In genomic region chr7:96312502-96312901, GRCh38 we compare ENCODE assay signal across 22 cellular contexts. TPM values are rescaled to one million over a fixed set of nuclear protein-coding genes. Genes with fewer than 3 reads are reported as not detected.
A peak's percentile ranks its signal among the peaks of the same experiment; 100 is the strongest.
DNase-seq lines count a peak whose midpoint lies in the region; ATAC-seq lines count a peak whose summit lies in the region.
"Had no signal": no experiment of that assay in that cellular context is flagged by ENCODE, and none has a peak within 500 bp of the region (broad histone marks: within the 10 kb centered on the region; RNA-seq: fewer than 3 reads in every experiment).

No MANE protein-coding gene starts in this region.

- H3K23ac ChIP-seq in mesendoderm (ENCODE audit: low read length), result no peak overlapping the region

- H3K79me1 ChIP-seq in mesendoderm (ENCODE audit: low read length), result peaks cover 22% of the 10 kb centered on the region

- H3K4me2 ChIP-seq in mesendoderm (ENCODE audit: low read length), result no peak overlapping the region
- H3K4me2 ChIP-seq: PC-9 had no signal

- H3K27ac ChIP-seq in cingulate gyrus (ENCODE audit: low read depth, low read length), result peak overlapping the region; percentile 30
- H3K27ac ChIP-seq in mesendoderm (ENCODE audit: low read depth, low read length), result no peak overlapping the region
- H3K27ac ChIP-seq in temporal lobe (ENCODE audit: low read depth, low read length), result peak overlapping the region; percentile 28
- H3K27ac ChIP-seq: GM23248, PC-9 had no signal

- no peak overlapping the region for H2AK5ac ChIP-seq in mesendoderm (ENCODE audit: low read length)

- H2BK15ac ChIP-seq in mesendoderm (replicated peaks; ENCODE audit: low read depth), result no peak overlapping the region

- no peaks in the 10 kb centered on the region for H3K36me3 ChIP-seq in mesendoderm (ENCODE audit: control insufficient read depth, insufficient read depth, low read length)

- H3K4ac ChIP-seq in mesendoderm (ENCODE audit: low read depth, low read length), result no peak overlapping the region

- no CpG with 5 or more reads among the region's 4 CpGs for WGBS in mesendoderm (ENCODE audit: extremely low coverage, insufficient coverage, low lambda C conversion rate)

- H2BK5ac ChIP-seq in mesendoderm (ENCODE audit: low read length), result no peak overlapping the region

- no peak for DNase-seq in Right ventricle myocardium inferior (ENCODE audit: missing footprints)
- no peak for DNase-seq in cardiac septum (ENCODE audit: low spot score)
- DNase-seq in mesendoderm, result no peak
- no peak for DNase-seq in anterior cingulate cortex (lab: John Stamatoyannopoulos, UW)
- DNase-seq in NCI-H69 (lab: John Stamatoyannopoulos, UW), result no peak
- DNase-seq: 8988T; ACHN; BE2C; Calu3; CD8-positive, alpha-beta memory T cell; DMS79 treated with DMSO at 0.1 percent for 48 hours; H7; NCI-H1105; NCI-H187 treated with DMSO at 0.1 percent for 48 hours; NCI-H2107; NCI-H524; NCI-H774; PC-9; SHP77 had no signal

- no peak overlapping the region for H3K9ac ChIP-seq in mesendoderm (ENCODE audit: low read length)
- H3K9ac ChIP-seq: GM23248 had no signal

- intact Hi-C loops in Right ventricle myocardium inferior (cut with DNase I) (no loop called here), cardiac septum (cut with DNase I) (no loop called here)

- H3K18ac ChIP-seq in mesendoderm (ENCODE audit: low read length), result peak overlapping the region; percentile 39

- H2BK120ac ChIP-seq in mesendoderm (ENCODE audit: low read depth, low read length), result no peak overlapping the region

- no peaks in the 10 kb centered on the region for H3K27me3 ChIP-seq in mesendoderm (ENCODE audit: insufficient read depth, low read length, poor library complexity)
- H3K27me3 ChIP-seq: BE2C had no signal

- no peak overlapping the region for H4K8ac ChIP-seq in mesendoderm (ENCODE audit: low read depth, low read length)

- H3K4me3 ChIP-seq in mesendoderm (ENCODE audit: low read length), result no peak overlapping the region
- H3K4me3 ChIP-seq: GM23248, PC-9 had no signal

- H3K56ac ChIP-seq in mesendoderm (ENCODE audit: low read length), result no peak overlapping the region

- no peak overlapping the region for H4K5ac ChIP-seq in mesendoderm (ENCODE audit: low read length)

- H3K79me2 ChIP-seq in mesendoderm (ENCODE audit: control insufficient read depth, insufficient read depth, low read length), result peaks cover 45% of the 10 kb centered on the region

- H3K4me1 ChIP-seq in mesendoderm (ENCODE audit: control insufficient read depth, low read depth, low read length), result peaks cover 19% of the 10 kb centered on the region
- H3K4me1 ChIP-seq: BE2C had no signal

- peak; percentile 42 for ATAC-seq in Right ventricle myocardium inferior

RNA-seq across cellular contexts. Expression of gene SLC25A13, which starts 9.4 kb away (rescaled TPM):
- total RNA-seq in Right ventricle myocardium inferior (10.7 TPM), cardiac septum (10.5 TPM), temporal lobe (9.6 TPM)
- polyA plus RNA-seq in mesendoderm (2013, experiment 1 of 2), result 61.0 TPM
- polyA plus RNA-seq in mesendoderm (2013, experiment 2 of 2), result 62.3 TPM
